1 cellular context compared by ENCODE assay signal in the genomic region with DNA sequence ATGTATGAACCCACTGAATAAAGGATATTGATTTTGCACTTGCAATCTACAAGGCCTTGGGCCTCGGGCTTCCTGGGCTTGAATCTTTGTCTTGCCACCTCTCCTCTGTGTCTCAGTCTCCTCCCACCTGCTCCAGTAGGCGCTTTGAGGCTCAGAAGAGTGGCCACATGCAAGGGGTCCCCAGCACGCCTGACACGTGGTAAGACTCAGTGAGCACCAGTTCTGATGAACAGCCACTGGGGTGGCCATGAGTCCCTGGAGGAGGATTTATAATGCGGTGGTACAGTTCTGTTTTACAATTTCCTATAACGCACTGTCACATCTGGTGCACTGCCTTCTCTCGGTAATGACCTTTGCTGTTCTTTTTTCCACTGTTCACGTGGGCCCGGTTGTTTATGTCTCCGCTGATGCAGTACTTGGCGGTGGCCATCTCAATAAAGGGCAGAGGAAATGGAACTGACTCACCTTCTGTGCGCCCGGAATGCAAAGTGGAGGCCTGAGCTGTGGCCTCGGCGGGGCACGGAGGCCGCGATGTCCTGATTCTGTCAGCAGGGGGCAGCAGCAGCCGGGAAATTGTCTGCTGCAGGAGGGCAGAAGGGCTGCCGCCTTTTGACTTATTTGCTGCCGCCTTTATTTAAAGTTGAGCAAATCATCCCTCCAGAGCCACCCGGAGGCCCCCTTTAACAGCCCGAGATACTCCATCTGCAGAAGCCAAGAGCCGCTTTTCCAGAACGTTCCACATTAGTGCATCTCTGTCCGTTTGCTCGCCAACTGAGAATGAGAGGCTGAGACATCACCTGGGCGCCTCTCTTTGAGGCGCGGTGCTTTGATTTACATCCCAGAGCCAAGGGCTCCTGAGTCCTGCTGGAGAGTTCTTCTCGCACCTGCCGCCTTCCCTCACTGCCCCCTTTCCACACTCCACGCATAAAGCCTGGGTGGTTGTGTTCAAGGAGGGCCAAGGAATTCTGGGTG.
A peak's percentile ranks its signal among the peaks of the same experiment; 100 is the strongest.
TF ChIP-seq lines count a peak whose summit lies in the region.

No MANE protein-coding gene starts in this region.

TF ChIP-seq in GM12878, 131 proteins besides CTCF, POLR2A, EP300 and RAD21 (continues in another document):
- TF ChIP-seq, protein P1, sequence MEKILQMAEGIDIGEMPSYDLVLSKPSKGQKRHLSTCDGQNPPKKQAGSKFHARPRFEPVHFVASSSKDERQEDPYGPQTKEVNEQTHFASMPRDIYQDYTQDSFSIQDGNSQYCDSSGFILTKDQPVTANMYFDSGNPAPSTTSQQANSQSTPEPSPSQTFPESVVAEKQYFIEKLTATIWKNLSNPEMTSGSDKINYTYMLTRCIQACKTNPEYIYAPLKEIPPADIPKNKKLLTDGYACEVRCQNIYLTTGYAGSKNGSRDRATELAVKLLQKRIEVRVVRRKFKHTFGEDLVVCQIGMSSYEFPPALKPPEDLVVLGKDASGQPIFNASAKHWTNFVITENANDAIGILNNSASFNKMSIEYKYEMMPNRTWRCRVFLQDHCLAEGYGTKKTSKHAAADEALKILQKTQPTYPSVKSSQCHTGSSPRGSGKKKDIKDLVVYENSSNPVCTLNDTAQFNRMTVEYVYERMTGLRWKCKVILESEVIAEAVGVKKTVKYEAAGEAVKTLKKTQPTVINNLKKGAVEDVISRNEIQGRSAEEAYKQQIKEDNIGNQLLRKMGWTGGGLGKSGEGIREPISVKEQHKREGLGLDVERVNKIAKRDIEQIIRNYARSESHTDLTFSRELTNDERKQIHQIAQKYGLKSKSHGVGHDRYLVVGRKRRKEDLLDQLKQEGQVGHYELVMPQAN (conservative IDR thresholded peaks at IDR 0.05): no peak
- TF ChIP-seq IKZF1 (conservative IDR thresholded peaks at IDR 0.05) (no peak), BRCA1 (IDR thresholded peaks at IDR 0.05; ENCODE audit: low read depth, low read length) (no peak), EZH2 (IDR thresholded peaks at IDR 0.05; ENCODE audit: borderline replicate concordance, control insufficient read depth, low read depth, low read length) (no peak), MXI1 (IDR thresholded peaks at IDR 0.05; ENCODE audit: low read depth, low read length) (0 out of 2 replicates have a peak, but pooled peaks have one; percentile 32), RELA (IDR thresholded peaks at IDR 0.05; ENCODE audit: borderline replicate concordance, partially characterized antibody) (no peak), TCF12 (IDR thresholded peaks at IDR 0.05; ENCODE audit: low read depth, low read length) (0 out of 2 replicates have a peak, but pooled peaks have one; percentile 31), YBX1 (IDR thresholded peaks at IDR 0.05) (no peak), NFIC (IDR thresholded peaks at IDR 0.05; ENCODE audit: low read depth, low read length) (no peak), POLR2AphosphoS2 (IDR thresholded peaks at IDR 0.05; ENCODE audit: low read depth, low read length) (no peak), GABPA (IDR thresholded peaks at IDR 0.05; ENCODE audit: low read depth) (no peak), BHLHE40 (IDR thresholded peaks at IDR 0.05; ENCODE audit: borderline replicate concordance in 1 of 2, low read depth in 2 of 2, low read length in 1 of 2) (peak; percentile 18 to 27; a peak in 1 of 4 replicates), SMARCA5 (IDR thresholded peaks at IDR 0.05) (no peak), RB1 (IDR thresholded peaks at IDR 0.05; ENCODE audit: borderline replicate concordance) (peak; percentile 52; the same call in 1 of the 2 replicates), HCFC1 (IDR thresholded peaks at IDR 0.05; ENCODE audit: low read length) (0 out of 2 replicates have a peak, but pooled peaks have one; percentile 8), MEF2A (IDR thresholded peaks at IDR 0.05; ENCODE audit: insufficient read depth, low read depth, low read length) (no peak), CBX5 (IDR thresholded peaks at IDR 0.05; ENCODE audit: low read depth) (no peak), NBN (IDR thresholded peaks at IDR 0.05) (peak; percentile 39; the same call in 1 of the 2 replicates), CREB1 (IDR thresholded peaks at IDR 0.05; ENCODE audit: low read depth) (peak; percentile 36; the same call in 1 of the 2 replicates), RCOR1 (conservative IDR thresholded peaks at IDR 0.05; ENCODE audit: low read depth, low read length) (peak; percentile 73; the same call in 1 of the 2 replicates), FOXK2 (IDR thresholded peaks at IDR 0.05) (peak; percentile 60), CBFB (IDR thresholded peaks at IDR 0.05; ENCODE audit: low read depth) (no peak), MTA3 (IDR thresholded peaks at IDR 0.05; ENCODE audit: borderline replicate concordance, low read length) (no peak), MYC (IDR thresholded peaks at IDR 0.05; ENCODE audit: insufficient read depth, insufficient read length, insufficient replicate concordance, low read length, severe bottlenecking) (no peak), ATF7 (IDR thresholded peaks at IDR 0.05; ENCODE audit: low read depth) (no peak), TAF1 (IDR thresholded peaks at IDR 0.05; ENCODE audit: borderline replicate concordance, low read depth, low read length) (no peak), STAT3 (IDR thresholded peaks at IDR 0.05; ENCODE audit: low read depth, low read length) (no peak), PML (IDR thresholded peaks at IDR 0.05; ENCODE audit: low read length) (no peak), NR2F1 (conservative IDR thresholded peaks at IDR 0.05) (peak; percentile 33), ZNF384 (IDR thresholded peaks at IDR 0.05; ENCODE audit: borderline replicate concordance, low read depth, low read length) (no peak), CHD1 (IDR thresholded peaks at IDR 0.05; ENCODE audit: low read depth, low read length) (0 out of 2 replicates have a peak, but pooled peaks have one; percentile 73), HDAC2 (IDR thresholded peaks at IDR 0.05) (no peak), SIN3A (IDR thresholded peaks at IDR 0.05; ENCODE audit: low read depth, low read length) (peak; percentile 50; the same call in 1 of the 2 replicates), ZNF274 (IDR thresholded peaks at IDR 0.05; ENCODE audit: insufficient read depth, insufficient read length) (no peak), TCF7 (IDR thresholded peaks at IDR 0.05; ENCODE audit: borderline replicate concordance) (no peak), ZNF217 (IDR thresholded peaks at IDR 0.05) (no peak), CBX3 (IDR thresholded peaks at IDR 0.05; ENCODE audit: borderline replicate concordance, low read depth) (no peak), POU2F2 (IDR thresholded peaks at IDR 0.05; ENCODE audit: borderline replicate concordance, low read depth, low read length) (peak; percentile 84; the same call in 1 of the 3 replicates), RAD51 (IDR thresholded peaks at IDR 0.05) (peak; percentile 32; the same call in 1 of the 2 replicates), SIX5 (IDR thresholded peaks at IDR 0.05; ENCODE audit: low read depth, low read length, severe bottlenecking) (no peak), ZNF622 (IDR thresholded peaks at IDR 0.05) (no peak), SMC3 (IDR thresholded peaks at IDR 0.05; ENCODE audit: borderline replicate concordance, low read length) (peak; percentile 94), PAX8 (IDR thresholded peaks at IDR 0.05) (no peak), STAT1 (conservative IDR thresholded peaks at IDR 0.05) (no peak), JUND (IDR thresholded peaks at IDR 0.05; ENCODE audit: low read depth, low read length) (no peak), FOXM1 (IDR thresholded peaks at IDR 0.05; ENCODE audit: low read depth, low read length) (no peak), HDGF (IDR thresholded peaks at IDR 0.05) (0 out of 2 replicates have a peak, but pooled peaks have one; percentile 28), YY1 (IDR thresholded peaks at IDR 0.05; ENCODE audit: low read depth, low read length) (peak; percentile 84), ESRRA (IDR thresholded peaks at IDR 0.05; ENCODE audit: low read length) (0 out of 2 replicates have a peak, but pooled peaks have one; percentile 48)
- TF ChIP-seq, protein P2, sequence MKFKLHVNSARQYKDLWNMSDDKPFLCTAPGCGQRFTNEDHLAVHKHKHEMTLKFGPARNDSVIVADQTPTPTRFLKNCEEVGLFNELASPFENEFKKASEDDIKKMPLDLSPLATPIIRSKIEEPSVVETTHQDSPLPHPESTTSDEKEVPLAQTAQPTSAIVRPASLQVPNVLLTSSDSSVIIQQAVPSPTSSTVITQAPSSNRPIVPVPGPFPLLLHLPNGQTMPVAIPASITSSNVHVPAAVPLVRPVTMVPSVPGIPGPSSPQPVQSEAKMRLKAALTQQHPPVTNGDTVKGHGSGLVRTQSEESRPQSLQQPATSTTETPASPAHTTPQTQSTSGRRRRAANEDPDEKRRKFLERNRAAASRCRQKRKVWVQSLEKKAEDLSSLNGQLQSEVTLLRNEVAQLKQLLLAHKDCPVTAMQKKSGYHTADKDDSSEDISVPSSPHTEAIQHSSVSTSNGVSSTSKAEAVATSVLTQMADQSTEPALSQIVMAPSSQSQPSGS (IDR thresholded peaks at IDR 0.05; ENCODE audit: low read length): no peak
- TF ChIP-seq, protein P3, sequence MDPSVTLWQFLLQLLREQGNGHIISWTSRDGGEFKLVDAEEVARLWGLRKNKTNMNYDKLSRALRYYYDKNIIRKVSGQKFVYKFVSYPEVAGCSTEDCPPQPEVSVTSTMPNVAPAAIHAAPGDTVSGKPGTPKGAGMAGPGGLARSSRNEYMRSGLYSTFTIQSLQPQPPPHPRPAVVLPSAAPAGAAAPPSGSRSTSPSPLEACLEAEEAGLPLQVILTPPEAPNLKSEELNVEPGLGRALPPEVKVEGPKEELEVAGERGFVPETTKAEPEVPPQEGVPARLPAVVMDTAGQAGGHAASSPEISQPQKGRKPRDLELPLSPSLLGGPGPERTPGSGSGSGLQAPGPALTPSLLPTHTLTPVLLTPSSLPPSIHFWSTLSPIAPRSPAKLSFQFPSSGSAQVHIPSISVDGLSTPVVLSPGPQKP (IDR thresholded peaks at IDR 0.05; ENCODE audit: low read depth, low read length): peak; percentile 28; the same call in 1 of the 2 replicates
- TF ChIP-seq, protein P4, sequence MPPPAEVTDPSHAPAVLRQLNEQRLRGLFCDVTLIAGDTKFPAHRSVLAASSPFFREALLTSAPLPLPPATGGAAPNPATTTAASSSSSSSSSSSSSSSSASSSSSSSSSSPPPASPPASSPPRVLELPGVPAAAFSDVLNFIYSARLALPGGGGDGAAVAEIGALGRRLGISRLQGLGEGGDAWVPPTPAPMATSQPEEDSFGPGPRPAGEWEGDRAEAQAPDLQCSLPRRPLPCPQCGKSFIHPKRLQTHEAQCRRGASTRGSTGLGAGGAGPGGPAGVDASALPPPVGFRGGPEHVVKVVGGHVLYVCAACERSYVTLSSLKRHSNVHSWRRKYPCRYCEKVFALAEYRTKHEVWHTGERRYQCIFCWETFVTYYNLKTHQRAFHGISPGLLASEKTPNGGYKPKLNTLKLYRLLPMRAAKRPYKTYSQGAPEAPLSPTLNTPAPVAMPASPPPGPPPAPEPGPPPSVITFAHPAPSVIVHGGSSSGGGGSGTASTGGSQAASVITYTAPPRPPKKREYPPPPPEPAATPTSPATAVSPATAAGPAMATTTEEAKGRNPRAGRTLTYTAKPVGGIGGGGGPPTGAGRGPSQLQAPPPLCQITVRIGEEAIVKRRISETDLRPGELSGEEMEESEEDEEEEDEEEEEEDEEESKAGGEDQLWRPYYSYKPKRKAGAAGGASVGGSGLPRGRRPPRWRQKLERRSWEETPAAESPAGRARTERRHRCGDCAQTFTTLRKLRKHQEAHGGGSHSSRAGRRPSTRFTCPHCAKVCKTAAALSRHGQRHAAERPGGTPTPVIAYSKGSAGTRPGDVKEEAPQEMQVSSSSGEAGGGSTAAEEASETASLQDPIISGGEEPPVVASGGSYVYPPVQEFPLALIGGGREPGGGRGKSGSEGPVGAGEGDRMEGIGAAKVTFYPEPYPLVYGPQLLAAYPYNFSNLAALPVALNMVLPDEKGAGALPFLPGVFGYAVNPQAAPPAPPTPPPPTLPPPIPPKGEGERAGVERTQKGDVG (CRISPR knock-in tag; IDR thresholded peaks at IDR 0.05): no peak
- TF ChIP-seq, protein P5, sequence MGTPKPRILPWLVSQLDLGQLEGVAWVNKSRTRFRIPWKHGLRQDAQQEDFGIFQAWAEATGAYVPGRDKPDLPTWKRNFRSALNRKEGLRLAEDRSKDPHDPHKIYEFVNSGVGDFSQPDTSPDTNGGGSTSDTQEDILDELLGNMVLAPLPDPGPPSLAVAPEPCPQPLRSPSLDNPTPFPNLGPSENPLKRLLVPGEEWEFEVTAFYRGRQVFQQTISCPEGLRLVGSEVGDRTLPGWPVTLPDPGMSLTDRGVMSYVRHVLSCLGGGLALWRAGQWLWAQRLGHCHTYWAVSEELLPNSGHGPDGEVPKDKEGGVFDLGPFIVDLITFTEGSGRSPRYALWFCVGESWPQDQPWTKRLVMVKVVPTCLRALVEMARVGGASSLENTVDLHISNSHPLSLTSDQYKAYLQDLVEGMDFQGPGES (IDR thresholded peaks at IDR 0.05): no peak
- TF ChIP-seq, protein P6, sequence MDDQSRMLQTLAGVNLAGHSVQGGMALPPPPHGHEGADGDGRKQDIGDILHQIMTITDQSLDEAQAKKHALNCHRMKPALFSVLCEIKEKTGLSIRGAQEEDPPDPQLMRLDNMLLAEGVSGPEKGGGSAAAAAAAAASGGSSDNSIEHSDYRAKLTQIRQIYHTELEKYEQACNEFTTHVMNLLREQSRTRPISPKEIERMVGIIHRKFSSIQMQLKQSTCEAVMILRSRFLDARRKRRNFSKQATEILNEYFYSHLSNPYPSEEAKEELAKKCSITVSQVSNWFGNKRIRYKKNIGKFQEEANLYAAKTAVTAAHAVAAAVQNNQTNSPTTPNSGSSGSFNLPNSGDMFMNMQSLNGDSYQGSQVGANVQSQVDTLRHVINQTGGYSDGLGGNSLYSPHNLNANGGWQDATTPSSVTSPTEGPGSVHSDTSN (IDR thresholded peaks at IDR 0.05; ENCODE audit: insufficient replicate concordance, low read depth, low read length): no peak
- TF ChIP-seq, protein P7, sequence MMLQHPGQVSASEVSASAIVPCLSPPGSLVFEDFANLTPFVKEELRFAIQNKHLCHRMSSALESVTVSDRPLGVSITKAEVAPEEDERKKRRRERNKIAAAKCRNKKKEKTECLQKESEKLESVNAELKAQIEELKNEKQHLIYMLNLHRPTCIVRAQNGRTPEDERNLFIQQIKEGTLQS (IDR thresholded peaks at IDR 0.05; ENCODE audit: borderline replicate concordance, extremely low read depth, low read depth, low read length): no peak
- TF ChIP-seq, protein P8, sequence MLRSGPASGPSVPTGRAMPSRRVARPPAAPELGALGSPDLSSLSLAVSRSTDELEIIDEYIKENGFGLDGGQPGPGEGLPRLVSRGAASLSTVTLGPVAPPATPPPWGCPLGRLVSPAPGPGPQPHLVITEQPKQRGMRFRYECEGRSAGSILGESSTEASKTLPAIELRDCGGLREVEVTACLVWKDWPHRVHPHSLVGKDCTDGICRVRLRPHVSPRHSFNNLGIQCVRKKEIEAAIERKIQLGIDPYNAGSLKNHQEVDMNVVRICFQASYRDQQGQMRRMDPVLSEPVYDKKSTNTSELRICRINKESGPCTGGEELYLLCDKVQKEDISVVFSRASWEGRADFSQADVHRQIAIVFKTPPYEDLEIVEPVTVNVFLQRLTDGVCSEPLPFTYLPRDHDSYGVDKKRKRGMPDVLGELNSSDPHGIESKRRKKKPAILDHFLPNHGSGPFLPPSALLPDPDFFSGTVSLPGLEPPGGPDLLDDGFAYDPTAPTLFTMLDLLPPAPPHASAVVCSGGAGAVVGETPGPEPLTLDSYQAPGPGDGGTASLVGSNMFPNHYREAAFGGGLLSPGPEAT (IDR thresholded peaks at IDR 0.05; ENCODE audit: low read depth): no peak
